Comparison of ENCODE assay signal across 1 cellular context in genomic region chr18:773980-774624, GRCh38.
TF ChIP-seq lines count a peak whose summit lies in the region.

No MANE protein-coding gene starts in this region.

TF ChIP-seq in K562, 482 proteins besides CTCF, POLR2A, EP300 and RAD21 (continued from another document and continues in another):
- no peak for TF ChIP-seq HINFP (tag; conservative IDR thresholded peaks at IDR 0.05; ENCODE audit: low read depth)
- no peak for TF ChIP-seq MYC (IDR thresholded peaks at IDR 0.05; ENCODE audit: low read depth, low read length)
- no peak for TF ChIP-seq MYC (CRISPR knock-in tag; IDR thresholded peaks at IDR 0.05; ENCODE audit: borderline replicate concordance, low read depth)
- TF ChIP-seq NCOA1 (IDR thresholded peaks at IDR 0.05; ENCODE audit: low read depth): peak; percentile 68; the same call in 1 of the 2 replicates
- TF ChIP-seq MBD2 (IDR thresholded peaks at IDR 0.05; ENCODE audit: borderline replicate concordance, low read depth): no peak
- TF ChIP-seq IFI16 (CRISPR knock-in tag; IDR thresholded peaks at IDR 0.05): no peak
- no peak for TF ChIP-seq BCL6 (CRISPR knock-in tag; IDR thresholded peaks at IDR 0.05)
- no peak for TF ChIP-seq MCM5 (IDR thresholded peaks at IDR 0.05; ENCODE audit: low read depth)
- TF ChIP-seq NCOA6 (IDR thresholded peaks at IDR 0.05): no peak
- TF ChIP-seq RCOR1 (IDR thresholded peaks at IDR 0.05; ENCODE audit: borderline replicate concordance in 1 of 2, low read depth in 2 of 2, low read length in 2 of 2): peak; percentile 22 to 53; a peak in 2 of 4 replicates
- peak; percentile 70; the same call in 1 of the 2 replicates for TF ChIP-seq SMARCE1 (IDR thresholded peaks at IDR 0.05)
- TF ChIP-seq DMBX1 (CRISPR knock-in tag; IDR thresholded peaks at IDR 0.05; ENCODE audit: borderline replicate concordance): no peak
- TF ChIP-seq KDM2B (CRISPR knock-in tag; IDR thresholded peaks at IDR 0.05): no peak
- peak; percentile 89 for TF ChIP-seq SMARCA4 (IDR thresholded peaks at IDR 0.05)
- TF ChIP-seq PURB (CRISPR knock-in tag; IDR thresholded peaks at IDR 0.05; ENCODE audit: low read depth): no peak
- TF ChIP-seq ATF4 (CRISPR knock-in tag; IDR thresholded peaks at IDR 0.05): no peak
- TF ChIP-seq ZBTB49 (CRISPR knock-in tag; IDR thresholded peaks at IDR 0.05; ENCODE audit: borderline replicate concordance): no peak
- peak; percentile 62; the same call in 1 of the 2 replicates for TF ChIP-seq LEF1 (IDR thresholded peaks at IDR 0.05)
- no peak for TF ChIP-seq SIN3B (IDR thresholded peaks at IDR 0.05; ENCODE audit: low read depth)
- no peak for TF ChIP-seq CHAMP1 (IDR thresholded peaks at IDR 0.05)
- no peak for TF ChIP-seq TRIM28 (IDR thresholded peaks at IDR 0.05)
- TF ChIP-seq SAFB2 (IDR thresholded peaks at IDR 0.05; ENCODE audit: borderline replicate concordance, low read depth, low read length, severe bottlenecking): no peak
- TF ChIP-seq ZNF561 (CRISPR knock-in tag; conservative IDR thresholded peaks at IDR 0.05): no peak
- no peak for TF ChIP-seq HNRNPK (IDR thresholded peaks at IDR 0.05; ENCODE audit: low read depth, low read length, poor library complexity, severe bottlenecking)
- TF ChIP-seq USF1 (CRISPR knock-in tag; IDR thresholded peaks at IDR 0.05): no peak
- no peak for TF ChIP-seq ZNF639 (CRISPR knock-in tag; conservative IDR thresholded peaks at IDR 0.05 in 1 of 2, IDR thresholded peaks at IDR 0.05 in 1 of 2)
- no peak for TF ChIP-seq CHD4 (IDR thresholded peaks at IDR 0.05; ENCODE audit: insufficient read depth, insufficient replicate concordance, low read depth, low read length, poor library complexity, severe bottlenecking)
- TF ChIP-seq ZNF592 (IDR thresholded peaks at IDR 0.05): 0 out of 2 replicates have a peak, but pooled peaks have one; percentile 10
- TF ChIP-seq KLF1 (tag; IDR thresholded peaks at IDR 0.05): no peak
- no peak for TF ChIP-seq HDAC6 (IDR thresholded peaks at IDR 0.05; ENCODE audit: low read depth, low read length)
- no peak for TF ChIP-seq ZNF232 (CRISPR knock-in tag; IDR thresholded peaks at IDR 0.05)
- no peak for TF ChIP-seq POLR2AphosphoS2 (IDR thresholded peaks at IDR 0.05; ENCODE audit: low read length)
- no peak for TF ChIP-seq SNIP1 (IDR thresholded peaks at IDR 0.05; ENCODE audit: low read depth)
- no peak for TF ChIP-seq GTF2A2 (tag; IDR thresholded peaks at IDR 0.05)
- no peak for TF ChIP-seq SLC30A9 (CRISPR knock-in tag; IDR thresholded peaks at IDR 0.05)
- no peak for TF ChIP-seq ZKSCAN1 (IDR thresholded peaks at IDR 0.05; ENCODE audit: low read depth, low read length)
- TF ChIP-seq NELFE (IDR thresholded peaks at IDR 0.05; ENCODE audit: insufficient read depth, insufficient read length): no peak
- no peak for TF ChIP-seq ARID4B (CRISPR knock-in tag; IDR thresholded peaks at IDR 0.05)
